ENCODE assay signal across 25 cellular contexts in genomic region chr10:117885206-117885605, GRCh38.
A peak's percentile ranks its signal among the peaks of the same experiment; 100 is the strongest.
DNase-seq lines count a peak whose midpoint lies in the region; ATAC-seq, FAIRE-seq and TF ChIP-seq lines count a peak whose summit lies in the region.
"Had no signal": no experiment of that assay in that cellular context is flagged by ENCODE, and none has a peak within 500 bp of the region (broad histone marks: within the 10 kb centered on the region; RNA-seq: fewer than 3 reads in every experiment).

No MANE protein-coding gene starts in this region.

- intact Hi-C loops in vagina (cut with DNase I) = no loop called here

- peak overlapping the region; percentile 72 for H3K27ac Mint-ChIP-seq in glutamatergic neuron (ENCODE audit: unreplicated experiment)
- H3K27ac Mint-ChIP-seq: B cell, CD14-positive monocyte, HFFc6 had no signal

- H3K9me3 Mint-ChIP-seq in glutamatergic neuron (ENCODE audit: unreplicated experiment) = peaks cover 2% of the 10 kb centered on the region

- H3K4me1 Mint-ChIP-seq in glutamatergic neuron (ENCODE audit: low read depth, unreplicated experiment) = peaks cover 20% of the 10 kb centered on the region
- H3K4me1 Mint-ChIP-seq: B cell, CD14-positive monocyte had no signal

- ATAC-seq in GM21717 (IDR thresholded peaks at IDR 0.05; ENCODE audit: unreplicated experiment) = no peak
- ATAC-seq: HepG2, Panc1 had no signal

- H3K27me3 Mint-ChIP-seq in glutamatergic neuron (ENCODE audit: unreplicated experiment) = peaks cover 5% of the 10 kb centered on the region

- H3K4me1 ChIP-seq in vagina = no peaks in the 10 kb centered on the region

- no peaks in the 10 kb centered on the region for H3K27me3 ChIP-seq in vagina

- no peaks in the 10 kb centered on the region for H3K9me3 ChIP-seq in vagina
- H3K9me3 ChIP-seq: SK-N-SH had no signal

- no peaks in the 10 kb centered on the region for H3K36me3 Mint-ChIP-seq in glutamatergic neuron (ENCODE audit: unreplicated experiment)
- H3K36me3 Mint-ChIP-seq: CD14-positive monocyte had no signal

- peak; percentile 3 for TF ChIP-seq CTCF in D721Med (IDR thresholded peaks at IDR 0.05; ENCODE audit: insufficient read depth, missing control alignments)
- TF ChIP-seq CTCF in glutamatergic neuron (IDR thresholded peaks at IDR 0.05; ENCODE audit: partially characterized antibody, unreplicated experiment) = no peak
- TF ChIP-seq CTCF in vagina (IDR thresholded peaks at IDR 0.05) = no peak

- TF ChIP-seq POLR2A in vagina (IDR thresholded peaks at IDR 0.05) = no peak

- no peak overlapping the region for H3K4me3 ChIP-seq in vagina

- no peak overlapping the region for H3K27ac ChIP-seq in vagina

- FAIRE-seq in D721Med (lab: Jason Lieb, UNC) = no peak
- FAIRE-seq: GM19239, HepG2 had no signal

- H3K36me3 ChIP-seq in vagina = no peaks in the 10 kb centered on the region

- DNase-seq in D721Med (ENCODE audit: insufficient read length, low spot score) (no peak), astrocyte of the hippocampus (ENCODE audit: low read depth, low spot score) (peak; percentile 32), glutamatergic neuron (peak; percentile 50), retina (peak; percentile 56), vagina (ENCODE audit: extremely low spot score in 2 of 2) (no peak), inferior parietal cortex (ENCODE audit: extremely low spot score) (no peak)
- DNase-seq: EL, GF-D8, H9, HFFc6, KBM-7, MM.1S, NCI-H1048, NCI-H1436, NCI-H187 treated with DMSO at 0.1 percent for 48 hours, NCI-H2107, NCI-H774, SIG-M5, SK-N-SH had no signal

- peak overlapping the region; percentile 10 for H3K4me3 Mint-ChIP-seq in glutamatergic neuron (ENCODE audit: unreplicated experiment)
- H3K4me3 Mint-ChIP-seq: B cell, CD14-positive monocyte, H9, HFFc6 had no signal

Comparison
In these comparisons a context has a peak if more than half of its experiments do, and no peak if none do; other contexts are left out.
1. DNase-seq: peak in astrocyte of the hippocampus (single experiment), glutamatergic neuron (single experiment) and retina (single experiment); none in D721Med (single experiment), vagina (0 of 2) and inferior parietal cortex (single experiment).